Comparison of ENCODE assay signal across 8 cellular contexts in genomic region chr1:88655685-88656299, GRCh38. TPM values are rescaled to one million over a fixed set of nuclear protein-coding genes. Genes with fewer than 3 reads are reported as not detected.
DNase-seq lines count a peak whose midpoint lies in the region; FAIRE-seq and TF ChIP-seq lines count a peak whose summit lies in the region.

No MANE protein-coding gene starts in this region.

- peak; percentile 30 for FAIRE-seq in H54 (lab: Jason Lieb, UNC)

- no peak overlapping the region for H3K4me2 ChIP-seq in SU-DHL-6 (ENCODE audit: low read depth, low read length, poor library complexity, severe bottlenecking)

- no peaks in the 10 kb centered on the region for H3K9me3 ChIP-seq in SU-DHL-6 (ENCODE audit: insufficient read depth, low read length)
- H3K9me3 ChIP-seq in transverse colon = no peaks in the 10 kb centered on the region
- no peaks in the 10 kb centered on the region for H3K9me3 ChIP-seq in effector memory CD4-positive, alpha-beta T cell (ENCODE audit: control insufficient read depth, low read length)

- no peak for TF ChIP-seq EP300 in transverse colon (IDR thresholded peaks at IDR 0.05; ENCODE audit: low read depth)

- TF ChIP-seq POLR2A in H54 (IDR thresholded peaks at IDR 0.05; ENCODE audit: low read depth, low read length) (no peak), transverse colon (IDR thresholded peaks at IDR 0.05) (no peak)

- H3F3A ChIP-seq in SU-DHL-6 (ENCODE audit: insufficient read depth) = no peaks in the 10 kb centered on the region

- DNase-seq in AG08396 (ENCODE audit: low spot score) (peak; percentile 23), H54 (ENCODE audit: insufficient read length, low spot score) (peak; percentile 5), glutamatergic neuron (no peak), transverse colon (no peak), SIG-M5 (lab: John Stamatoyannopoulos, UW) (no peak)
- DNase-seq in effector memory CD4-positive, alpha-beta T cell = no peak
- no peak for DNase-seq in stimulated activated CD4-positive, alpha-beta T cell treated with anti-CD3 and anti-CD28 coated beads, Interleukin-15, amount 100 ng/mL, for 24 hours

- peak overlapping the region; percentile 20 for H2AFZ ChIP-seq in SU-DHL-6 (ENCODE audit: low read depth, low read length, severe bottlenecking)

- TF ChIP-seq CTCF in SU-DHL-6 (IDR thresholded peaks at IDR 0.05; ENCODE audit: insufficient read depth, low read length, poor library complexity, severe bottlenecking) (peak; percentile 51), glutamatergic neuron (IDR thresholded peaks at IDR 0.05; ENCODE audit: partially characterized antibody, unreplicated experiment) (peak; percentile 93), transverse colon (IDR thresholded peaks at IDR 0.05) (peak; percentile 52 to 79 (median 67))

- H3K27me3 ChIP-seq in SU-DHL-6 (ENCODE audit: low read length) = no peaks in the 10 kb centered on the region
- no peaks in the 10 kb centered on the region for H3K27me3 ChIP-seq in transverse colon
- no peaks in the 10 kb centered on the region for H3K27me3 ChIP-seq in effector memory CD4-positive, alpha-beta T cell (replicated peaks; ENCODE audit: control insufficient read depth, insufficient read depth, low read length, poor library complexity, severe bottlenecking)

- H3K27me3 Mint-ChIP-seq in glutamatergic neuron (ENCODE audit: unreplicated experiment) = no peaks in the 10 kb centered on the region

- H3K9ac ChIP-seq in SU-DHL-6 (ENCODE audit: low read length) = no peak overlapping the region

- no peak overlapping the region for H3K27ac Mint-ChIP-seq in glutamatergic neuron (ENCODE audit: unreplicated experiment)

- H4K20me1 ChIP-seq in SU-DHL-6 (ENCODE audit: low read depth, low read length) = no peaks in the 10 kb centered on the region

- H3K4me1 ChIP-seq in transverse colon = peaks cover 0 to 15% (median 3%) of the 10 kb centered on the region in 4 donors
- H3K4me1 ChIP-seq in effector memory CD4-positive, alpha-beta T cell (ENCODE audit: control insufficient read depth, insufficient read depth, low read length, poor library complexity, severe bottlenecking) = no peaks in the 10 kb centered on the region

- H3K79me2 ChIP-seq in SU-DHL-6 (ENCODE audit: insufficient read depth, low read length) = no peaks in the 10 kb centered on the region

- H3K4me3 ChIP-seq in SU-DHL-6 (ENCODE audit: insufficient read depth, low read length, poor library complexity, severe bottlenecking) (no peak overlapping the region), transverse colon (no peak overlapping the region)
- no peak overlapping the region for H3K4me3 ChIP-seq in effector memory CD4-positive, alpha-beta T cell (ENCODE audit: insufficient read depth, low read depth, low read length, poor library complexity, severe bottlenecking)

- intact Hi-C loops in transverse colon (cut with DNase I; ENCODE audit: low total_unique reads) = loop anchor here (10.0 kb wide), 1 partner anchor 229 kb away; no protein-coding TSS in a partner anchor

- H3K27ac ChIP-seq in SU-DHL-6 (ENCODE audit: low read depth, low read length) = no peak overlapping the region
- H3K27ac ChIP-seq in transverse colon = peak overlapping the region in 1 of 4 donors; percentile 14
- H3K27ac ChIP-seq in effector memory CD4-positive, alpha-beta T cell (ENCODE audit: insufficient read depth, low read length, poor library complexity, severe bottlenecking) = no peak overlapping the region

- no peaks in the 10 kb centered on the region for H3K9me3 Mint-ChIP-seq in glutamatergic neuron (ENCODE audit: unreplicated experiment)

- H3K4me1 Mint-ChIP-seq in glutamatergic neuron (ENCODE audit: low read depth, unreplicated experiment) = no peaks in the 10 kb centered on the region

- no peak overlapping the region for H3K4me3 Mint-ChIP-seq in glutamatergic neuron (ENCODE audit: unreplicated experiment)

- H3K9me2 ChIP-seq in SU-DHL-6 (replicated peaks; ENCODE audit: insufficient read depth, low read length) = no peaks in the 10 kb centered on the region

- WGBS in transverse colon (ENCODE audit: low coverage in 1 of 2), 2 donors = 11 to 22% methylated on average over 3 of the region's 3 CpGs

- H3K36me3 Mint-ChIP-seq in glutamatergic neuron (ENCODE audit: unreplicated experiment) = no peaks in the 10 kb centered on the region

- no peaks in the 10 kb centered on the region for H3K36me3 ChIP-seq in SU-DHL-6 (ENCODE audit: low read length)
- H3K36me3 ChIP-seq in transverse colon = no peaks in the 10 kb centered on the region
- H3K36me3 ChIP-seq in effector memory CD4-positive, alpha-beta T cell (ENCODE audit: control insufficient read depth, insufficient read depth, low read length) = no peaks in the 10 kb centered on the region

- in situ Hi-C loops in transverse colon (cut with MboI; ENCODE audit: low pct_ligation_motif_present in 1 of 4, low pct_unique_long_range_greater_than_20kb in 1 of 4, low sequenced_read_pairs in 3 of 4) = loop anchor here in 1 of 4 donors (10.0 kb wide), 1 partner anchor 219 kb away; no protein-coding TSS in a partner anchor

RNA-seq across cellular contexts. Expression of gene PKN2, which starts 28.3 kb away (rescaled TPM):
- total RNA-seq in glutamatergic neuron (ENCODE audit: unreplicated experiment) (39.1 TPM), transverse colon (10 to 100 TPM; 31.4 to 80.4 (median 64.1) TPM)

Comparison
In these comparisons a context has a peak if more than half of its experiments do, and no peak if none do; other contexts are left out.
1. DNase-seq: peak in AG08396 (single experiment) and H54 (single experiment); none in glutamatergic neuron (single experiment), transverse colon (single experiment), SIG-M5 (single experiment), effector memory CD4-positive, alpha-beta T cell (0 of 3) and stimulated activated CD4-positive, alpha-beta T cell treated with anti-CD3 and anti-CD28 coated beads, Interleukin-15, amount 100 ng/mL, for 24 hours (single experiment).
2. Peak in every context shown above with its lines, with median percentiles within 50 percentile points of each other: CTCF ChIP-seq.